Comparison of ENCODE assay signal across 18 cellular contexts in the genomic region with DNA sequence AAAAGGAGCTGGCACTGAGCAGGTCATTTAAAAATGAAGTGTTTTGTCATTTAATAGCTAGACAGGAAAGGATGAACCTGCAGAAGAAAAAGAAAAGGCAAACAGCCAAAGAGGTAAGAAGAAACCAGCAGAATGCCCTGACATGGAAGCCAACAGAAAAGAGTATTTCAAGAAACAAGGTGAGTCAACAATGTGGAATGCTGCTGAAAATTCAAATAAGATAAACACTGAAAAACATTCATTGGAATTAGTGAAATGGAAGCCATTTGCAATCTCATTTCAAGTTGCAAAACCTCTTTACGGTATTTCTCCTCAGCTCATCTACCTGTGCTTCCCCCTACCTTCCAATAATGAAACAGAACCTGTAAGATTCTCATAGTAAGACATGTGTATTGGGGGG. TPM values are rescaled to one million over a fixed set of nuclear protein-coding genes. Genes with fewer than 3 reads are reported as not detected.
DNase-seq lines count a peak whose midpoint lies in the region; ATAC-seq and TF ChIP-seq lines count a peak whose summit lies in the region.
"Had no signal": no experiment of that assay in that cellular context is flagged by ENCODE, and none has a peak within 500 bp of the region (broad histone marks: within the 10 kb centered on the region; RNA-seq: fewer than 3 reads in every experiment).

No MANE protein-coding gene starts in this region.

- H3K27ac Mint-ChIP-seq in GM23338 (peak overlapping the region; percentile 57), osteocyte (ENCODE audit: unreplicated experiment) (peak overlapping the region; percentile 1)
- H3K27ac Mint-ChIP-seq in activated CD8-positive, alpha-beta memory T cell treated with anti-CD3 and anti-CD28 coated beads, Interleukin-2, amount 10 ng/mL, durations not matched to agents 7 days and 5 days, result no peak overlapping the region
- H3K27ac Mint-ChIP-seq: activated naive CD4-positive, alpha-beta T cell treated with anti-CD3 and anti-CD28 coated beads, Interleukin-2, amount 50 U/mL, for 72 hours had no signal

- H2AFZ ChIP-seq in GM23338, result no peak overlapping the region
- H2AFZ ChIP-seq in SK-N-SH (ENCODE audit: low read depth), result peak overlapping the region; percentile 24
- H2AFZ ChIP-seq: PC-9 had no signal

- CTCF ChIA-PET in SK-N-SH (lab: Yijun Ruan, JAX), result interaction anchor here (1.0 to 1.6 kb wide), 3 partner anchors 18 to 262 kb away, joined by 3 to 6 read pairs (median 3); no protein-coding TSS in a partner anchor
- CTCF ChIA-PET in activated CD8-positive, alpha-beta memory T cell treated with anti-CD3 and anti-CD28 coated beads, Interleukin-2, amount 10 ng/mL, durations not matched to agents 7 days and 5 days (lab: Charles Lee), result no interaction called here

- H3K9me2 ChIP-seq in GM23338 (ENCODE audit: insufficient read depth), result no peaks in the 10 kb centered on the region
- H3K9me2 ChIP-seq in SK-N-SH, result no peaks in the 10 kb centered on the region

- no peak overlapping the region for H3K27ac ChIP-seq in GM23338 (ENCODE audit: low read depth)
- no peak overlapping the region for H3K27ac ChIP-seq in SK-N-SH (ENCODE audit: low read depth in 2 of 2, low read length in 1 of 2)
- H3K27ac ChIP-seq: PC-9, stomach, WERI-Rb-1 had no signal

- peak in 1 of 2 experiments; percentile 16; a peak in 1 of 4 replicates for TF ChIP-seq EP300 in SK-N-SH (IDR thresholded peaks at IDR 0.05; ENCODE audit: borderline replicate concordance in 1 of 2, low read depth in 1 of 2, low read length in 1 of 2)

- TF ChIP-seq POLR2A in GM18505 (IDR thresholded peaks at IDR 0.05; ENCODE audit: borderline replicate concordance, extremely low read depth, insufficient read depth, insufficient read length), result no peak

- H3K4me2 ChIP-seq in GM23338 (no peak overlapping the region), SK-N-SH (no peak overlapping the region)
- H3K4me2 ChIP-seq: PC-9, smooth muscle cell had no signal

- ATAC-seq in GM23338 (no peak), GM19324 (IDR thresholded peaks at IDR 0.05; ENCODE audit: low FRiP score, unreplicated experiment) (no peak), GM18505 (IDR thresholded peaks at IDR 0.05; ENCODE audit: unreplicated experiment) (no peak), HG03521 (IDR thresholded peaks at IDR 0.05; ENCODE audit: unreplicated experiment) (no peak)
- no peak for ATAC-seq in activated CD8-positive, alpha-beta memory T cell treated with anti-CD3 and anti-CD28 coated beads, Interleukin-2, amount 10 ng/mL, durations not matched to agents 7 days and 5 days
- ATAC-seq: activated naive CD4-positive, alpha-beta T cell treated with anti-CD3 and anti-CD28 coated beads, Interleukin-2, amount 50 U/mL, for 72 hours; esophagus mucosa had no signal

- TF ChIP-seq CTCF in GM23338 (conservative IDR thresholded peaks at IDR 0.05; ENCODE audit: low read depth in 2 of 2) (no peak), SK-N-SH (IDR thresholded peaks at IDR 0.05) (no peak), osteocyte (IDR thresholded peaks at IDR 0.05) (no peak)

- H4K20me1 ChIP-seq in GM23338 (replicated peaks; ENCODE audit: insufficient read depth) (no peaks in the 10 kb centered on the region), SK-N-SH (ENCODE audit: insufficient read depth) (no peaks in the 10 kb centered on the region)

- no peaks in the 10 kb centered on the region for H3K27me3 ChIP-seq in GM23338 (ENCODE audit: insufficient read depth)
- no peaks in the 10 kb centered on the region for H3K27me3 ChIP-seq in SK-N-SH (ENCODE audit: insufficient read depth)
- H3K27me3 ChIP-seq: stomach had no signal

- H3K4me3 Mint-ChIP-seq in GM23338 (no peak overlapping the region), osteocyte (ENCODE audit: unreplicated experiment) (no peak overlapping the region)
- no peak overlapping the region for H3K4me3 Mint-ChIP-seq in activated CD8-positive, alpha-beta memory T cell treated with anti-CD3 and anti-CD28 coated beads, Interleukin-2, amount 10 ng/mL, durations not matched to agents 7 days and 5 days
- H3K4me3 Mint-ChIP-seq: CD8-positive, alpha-beta memory T cell had no signal

- TF ChIP-seq RAD21 in SK-N-SH (IDR thresholded peaks at IDR 0.05; ENCODE audit: low read length), result no peak

- peak; percentile 24 for DNase-seq in GM23338 (ENCODE audit: low spot score)
- no peak for DNase-seq in SK-N-SH
- DNase-seq in fibroblast of gingiva (ENCODE audit: low read depth), result peak; percentile 58
- DNase-seq in osteocyte (ENCODE audit: extremely low spot score, unreplicated experiment), result no peak
- DNase-seq in activated CD8-positive, alpha-beta memory T cell treated with anti-CD3 and anti-CD28 coated beads, Interleukin-2, amount 10 ng/mL, durations not matched to agents 7 days and 5 days, result no peak
- DNase-seq: CD8-positive, alpha-beta memory T cell; NCI-H446 treated with DMSO at 0.1 percent for 48 hours; nucleus accumbens; stomach; SW 1271; WERI-Rb-1 had no signal

- H3K4me1 ChIP-seq in GM23338 (ENCODE audit: insufficient read depth), result no peaks in the 10 kb centered on the region
- H3K4me1 ChIP-seq in SK-N-SH (ENCODE audit: control insufficient read depth in 1 of 2, insufficient read depth in 2 of 2, low read depth in 1 of 2, low read length in 1 of 2), result 0 out of 4 replicates have a peak, but pooled peaks cover 0 to under 1% of the 10 kb centered on the region in 2 experiments
- H3K4me1 ChIP-seq: stomach had no signal

- H3F3A ChIP-seq in GM23338 (replicated peaks; ENCODE audit: low read depth), result no peaks in the 10 kb centered on the region
- peaks cover 5% of the 10 kb centered on the region for H3F3A ChIP-seq in SK-N-SH (replicated peaks; ENCODE audit: insufficient read depth)

- no peaks in the 10 kb centered on the region for H3K9me3 ChIP-seq in SK-N-SH
- H3K9me3 ChIP-seq: stomach had no signal

- POLR2A ChIA-PET in SK-N-SH (lab: Yijun Ruan, JAX), result no interaction called here

- no peak overlapping the region for H3K9ac ChIP-seq in SK-N-SH

- no peak overlapping the region for H3K4me3 ChIP-seq in GM23338
- H3K4me3 ChIP-seq in SK-N-SH (ENCODE audit: low read depth in 2 of 2, low read length in 1 of 2), result no peak overlapping the region
- H3K4me3 ChIP-seq: PC-9, smooth muscle cell, stomach had no signal

- WGBS in SK-N-SH (ENCODE audit: low lambda C conversion rate), result 95% methylated on average over 1 of the region's 1 CpG

- H3K27me3 Mint-ChIP-seq in GM23338 (ENCODE audit: insufficient read depth, low read depth, poor library complexity), result no peaks in the 10 kb centered on the region
- no peaks in the 10 kb centered on the region for H3K27me3 Mint-ChIP-seq in osteocyte (ENCODE audit: unreplicated experiment)
- peaks cover 10% of the 10 kb centered on the region for H3K27me3 Mint-ChIP-seq in activated CD8-positive, alpha-beta memory T cell treated with anti-CD3 and anti-CD28 coated beads, Interleukin-2, amount 10 ng/mL, durations not matched to agents 7 days and 5 days

- H3K36me3 Mint-ChIP-seq in GM23338 (ENCODE audit: low read depth) (peaks cover 5% of the 10 kb centered on the region; the same call in 2 of the 3 replicates), osteocyte (ENCODE audit: unreplicated experiment) (peaks cover 25% of the 10 kb centered on the region)
- H3K36me3 Mint-ChIP-seq in activated CD8-positive, alpha-beta memory T cell treated with anti-CD3 and anti-CD28 coated beads, Interleukin-2, amount 10 ng/mL, durations not matched to agents 7 days and 5 days, result no peaks in the 10 kb centered on the region
- H3K36me3 Mint-ChIP-seq: activated naive CD4-positive, alpha-beta T cell treated with anti-CD3 and anti-CD28 coated beads, Interleukin-2, amount 50 U/mL, for 72 hours had no signal

- H3K79me2 ChIP-seq in GM23338 (replicated peaks; ENCODE audit: insufficient read depth), result no peaks in the 10 kb centered on the region
- H3K79me2 ChIP-seq in SK-N-SH (ENCODE audit: insufficient read depth), result no peaks in the 10 kb centered on the region

- H3K36me3 ChIP-seq in GM23338 (ENCODE audit: insufficient read depth) (no peaks in the 10 kb centered on the region), SK-N-SH (replicated peaks in 1 of 2; ENCODE audit: control insufficient read depth in 1 of 2, insufficient read depth in 2 of 2, low read length in 1 of 2) (no peaks in the 10 kb centered on the region)
- H3K36me3 ChIP-seq: WERI-Rb-1 had no signal

- H3K9me3 Mint-ChIP-seq in GM23338 (0 out of 3 replicates have a peak, but pooled peaks cover 2% of the 10 kb centered on the region), osteocyte (ENCODE audit: unreplicated experiment) (peaks cover 5% of the 10 kb centered on the region)
- no peaks in the 10 kb centered on the region for H3K9me3 Mint-ChIP-seq in activated CD8-positive, alpha-beta memory T cell treated with anti-CD3 and anti-CD28 coated beads, Interleukin-2, amount 10 ng/mL, durations not matched to agents 7 days and 5 days (ENCODE audit: low read depth)

- H3K4me1 Mint-ChIP-seq in GM23338 (peaks cover 7% of the 10 kb centered on the region; the same call in 2 of the 3 replicates), osteocyte (ENCODE audit: unreplicated experiment) (peaks cover 26% of the 10 kb centered on the region)
- no peaks in the 10 kb centered on the region for H3K4me1 Mint-ChIP-seq in activated CD8-positive, alpha-beta memory T cell treated with anti-CD3 and anti-CD28 coated beads, Interleukin-2, amount 10 ng/mL, durations not matched to agents 7 days and 5 days
- H3K4me1 Mint-ChIP-seq: CD8-positive, alpha-beta memory T cell had no signal

RNA-seq across cellular contexts. Expression of a gene that starts 59.6 kb away (rescaled TPM):
- total RNA-seq in GM23338 (2014; rRNA removed; shearing (Covaris generic)), result 2.6 and 3.1 TPM in 2 replicates
- polyA plus RNA-seq in GM23338 (2016; fragmentation: Nextera tagmentation; extraction: Ambion mirVana), result 2.4 and 3.7 TPM in 2 replicates
- polyA plus RNA-seq in SK-N-SH (2012; rRNA removed), result 3.4 and 5.8 TPM in 2 replicates
- 4.3 and 4.9 TPM in 2 replicates for polyA plus RNA-seq in SK-N-SH (2012; cell fraction: cytosol; rRNA removed)
- 6.1 and 12.4 TPM in 2 replicates for polyA plus RNA-seq in SK-N-SH (2012; cell fraction: nucleus; rRNA removed)
- total RNA-seq in osteocyte, result 7.0 and 8.2 TPM in 2 replicates
- 1 to 10 TPM in 1 of 2 experiments, under 1 TPM in 1; 0.91 to 1.3 TPM for total RNA-seq in activated CD8-positive, alpha-beta memory T cell treated with anti-CD3 and anti-CD28 coated beads, Interleukin-2, amount 10 ng/mL, durations not matched to agents 7 days and 5 days

RNA-seq across cellular contexts. Expression of a gene that starts 59.7 kb away (rescaled TPM):
- total RNA-seq in GM23338 (2014; rRNA removed; shearing (Covaris generic)), result 35.3 and 36.3 TPM in 2 replicates
- polyA plus RNA-seq in GM23338 (2016; fragmentation: Nextera tagmentation; extraction: Ambion mirVana) (21.8 and 23.8 TPM in 2 replicates), SK-N-SH (2012; rRNA removed) (24.2 and 30.2 TPM in 2 replicates)
- polyA plus RNA-seq in SK-N-SH (2012; cell fraction: cytosol; rRNA removed), result 28.8 and 30.9 TPM in 2 replicates
- polyA plus RNA-seq in SK-N-SH (2012; cell fraction: nucleus; rRNA removed), result 23.1 and 46.3 TPM in 2 replicates
- total RNA-seq in osteocyte, result 74.6 and 81.1 TPM in 2 replicates
- total RNA-seq in activated CD8-positive, alpha-beta memory T cell treated with anti-CD3 and anti-CD28 coated beads, Interleukin-2, amount 10 ng/mL, durations not matched to agents 7 days and 5 days, result 10 to 100 TPM; 11.5 to 14.7 TPM

Comparison
In these comparisons a context has a peak if more than half of its experiments do, and no peak if none do; other contexts are left out.
1. DNase-seq: peak in GM23338 (single experiment) and fibroblast of gingiva (single experiment); none in SK-N-SH (single experiment), osteocyte (single experiment) and activated CD8-positive, alpha-beta memory T cell treated with anti-CD3 and anti-CD28 coated beads, Interleukin-2, amount 10 ng/mL, durations not matched to agents 7 days and 5 days (single experiment).